ENCODE assay signal across 1 cellular context in genomic region chr18:46393230-46393629, GRCh38.
TF ChIP-seq lines count a peak whose summit lies in the region.

No MANE protein-coding gene starts in this region.

TF ChIP-seq in H1, 55 proteins besides CTCF, POLR2A, EP300 and RAD21 (continued from another document):
- TF ChIP-seq E2F6 (IDR thresholded peaks at IDR 0.05) (no peak), KDM4A (IDR thresholded peaks at IDR 0.05; ENCODE audit: low read depth, low read length, severe bottlenecking) (no peak), SIX5 (IDR thresholded peaks at IDR 0.05; ENCODE audit: low read depth, low read length) (no peak), FOSL1 (IDR thresholded peaks at IDR 0.05; ENCODE audit: insufficient read depth, low read depth, low read length) (no peak), JUND (IDR thresholded peaks at IDR 0.05; ENCODE audit: low read length) (no peak), TAF7 (optimal IDR thresholded peaks at IDR 0.05; ENCODE audit: borderline replicate concordance, low read depth, low read length) (no peak), TEAD4 (IDR thresholded peaks at IDR 0.05; ENCODE audit: low read depth, low read length) (no peak)
